ENCODE assay signal across 8 cellular contexts in the genomic region with DNA sequence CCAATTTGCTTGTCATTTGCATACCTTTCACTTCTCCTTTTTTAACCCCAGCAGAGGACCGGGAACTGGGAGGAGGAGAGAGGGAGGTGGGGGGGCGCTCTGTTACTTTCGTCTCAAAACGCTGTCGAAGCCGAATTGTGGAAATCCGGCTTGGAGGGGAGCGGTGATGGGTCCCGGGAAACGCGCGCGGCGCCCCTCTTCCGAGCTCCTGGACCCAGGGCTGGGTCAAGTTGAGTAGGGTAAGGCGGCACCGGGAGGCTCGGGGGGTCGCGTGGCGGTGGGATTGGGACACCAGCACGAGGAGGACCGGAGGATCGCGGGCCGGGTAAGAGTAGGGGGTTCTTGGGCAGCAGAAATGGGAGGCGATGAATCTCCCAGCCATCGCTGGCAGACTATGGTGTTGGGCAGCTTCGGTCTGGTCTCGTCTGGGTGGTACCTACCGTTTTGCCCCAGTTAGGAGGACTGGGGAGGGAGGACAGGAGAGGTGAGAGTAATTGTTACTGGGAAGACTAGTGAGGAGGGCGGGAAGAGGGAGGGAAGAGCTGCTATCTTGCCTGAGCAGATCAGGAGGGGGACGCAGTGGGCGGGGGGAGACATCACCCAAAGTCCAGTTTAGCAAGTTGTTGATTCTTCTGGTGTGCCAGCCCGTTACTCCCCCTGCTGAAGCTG. TPM values are rescaled to one million over a fixed set of nuclear protein-coding genes. Genes with fewer than 3 reads are reported as not detected.
DNase-seq lines count a peak whose midpoint lies in the region; ATAC-seq and TF ChIP-seq lines count a peak whose summit lies in the region.

No MANE protein-coding gene starts in this region.

- peak overlapping the region; percentile 86 for H3K4me3 Mint-ChIP-seq in CD8-positive, alpha-beta T cell

- CTCF ChIA-PET in CD8-positive, alpha-beta T cell (lab: Charles Lee) = no interaction called here
- CTCF ChIA-PET in GM10248 (lab: Yijun Ruan, JAX) = interaction anchor here (1.2 kb wide), 1 partner anchor 11 kb away, joined by 3 read pairs; no protein-coding TSS in a partner anchor

- intact Hi-C loops in CD8-positive, alpha-beta T cell (cut with DNase I, micrococcal nuclease) = loop anchor here in 1 of 2 experiments (5.0 to 10.0 kb wide), 2 partner anchors 134 to 317 kb away; no protein-coding TSS in a partner anchor

- H3K27me3 Mint-ChIP-seq in CD8-positive, alpha-beta T cell (ENCODE audit: low read depth) = peaks cover 75% of the 10 kb centered on the region

- H3K9me3 ChIP-seq in CD8-positive, alpha-beta T cell (ENCODE audit: low read length) = no peaks in the 10 kb centered on the region
- H3K9me3 ChIP-seq in adipocyte (ENCODE audit: control insufficient read depth, low read length) (no peaks in the 10 kb centered on the region), iPS-15b (ENCODE audit: control insufficient read depth, insufficient read depth, low read length) (no peaks in the 10 kb centered on the region)

- no peaks in the 10 kb centered on the region for H3K36me3 Mint-ChIP-seq in CD8-positive, alpha-beta T cell

- H3K27ac Mint-ChIP-seq in CD8-positive, alpha-beta T cell = no peak overlapping the region

- H3K27ac ChIP-seq in CD8-positive, alpha-beta T cell (ENCODE audit: low read depth, low read length) = no peak overlapping the region
- H3K27ac ChIP-seq in skin epidermis = peak overlapping the region in 6 of 21 experiments; percentile 5 to 80 (median 42)

- H3K9me3 Mint-ChIP-seq in CD8-positive, alpha-beta T cell = no peaks in the 10 kb centered on the region

- H3K4me3 ChIP-seq in CD8-positive, alpha-beta T cell (ENCODE audit: low read depth, low read length) = no peak overlapping the region
- peak overlapping the region; percentile 88 for H3K4me3 ChIP-seq in adipocyte (ENCODE audit: low read length)
- peak overlapping the region; percentile 64 for H3K4me3 ChIP-seq in iPS-15b (ENCODE audit: low read depth, low read length)
- peak overlapping the region; percentile 40 to 56 (median 43) for H3K4me3 ChIP-seq in skin epidermis

- peak overlapping the region; percentile 76 for H3K9ac ChIP-seq in adipocyte (ENCODE audit: low read length)
- H3K9ac ChIP-seq in iPS-15b (ENCODE audit: low read depth, low read length) = no peak overlapping the region

- H3K4me1 Mint-ChIP-seq in CD8-positive, alpha-beta T cell (ENCODE audit: low read depth) = peaks cover 37% of the 10 kb centered on the region

- TF ChIP-seq CTCF in CD8-positive, alpha-beta T cell (IDR thresholded peaks at IDR 0.05) = no peak
- TF ChIP-seq CTCF in GM10248 (IDR thresholded peaks at IDR 0.05; ENCODE audit: control extremely low read depth, extremely low read depth, low read depth, missing control alignments) = no peak

- DNase-seq in CD8-positive, alpha-beta T cell = no peak
- DNase-seq in HuH-7.5 (ENCODE audit: low spot score) (peak; percentile 22), adipocyte (ENCODE audit: low read depth) (peak; percentile 1), RKO (ENCODE audit: low spot score) (no peak), GM10248 (ENCODE audit: extremely low spot score) (no peak)

- POLR2A ChIA-PET in CD8-positive, alpha-beta T cell (lab: Charles Lee) = no interaction called here
- POLR2A ChIA-PET in GM10248 (lab: Yijun Ruan, JAX) = interaction anchor here (0.7 kb wide), 1 partner anchor 1342 kb away, joined by 7 read pairs; no protein-coding TSS in a partner anchor

- H3K36me3 ChIP-seq in CD8-positive, alpha-beta T cell (ENCODE audit: insufficient read depth, low read length) = no peaks in the 10 kb centered on the region
- no peaks in the 10 kb centered on the region for H3K36me3 ChIP-seq in adipocyte (ENCODE audit: control insufficient read depth, insufficient read depth, low read length, severe bottlenecking)
- no peaks in the 10 kb centered on the region for H3K36me3 ChIP-seq in iPS-15b (ENCODE audit: control insufficient read depth, insufficient read depth, low read length)

- ATAC-seq in CD8-positive, alpha-beta T cell = no peak
- ATAC-seq in HG03565 (IDR thresholded peaks at IDR 0.05; ENCODE audit: unreplicated experiment) = no peak

- H3K27me3 ChIP-seq in CD8-positive, alpha-beta T cell (ENCODE audit: insufficient read depth, low read length) = peaks cover 32% of the 10 kb centered on the region
- peaks cover 52% of the 10 kb centered on the region for H3K27me3 ChIP-seq in adipocyte (replicated peaks; ENCODE audit: control insufficient read depth, insufficient read depth, low read length)
- H3K27me3 ChIP-seq in iPS-15b (ENCODE audit: control insufficient read depth, insufficient read depth, low read length) = peaks cover 48% of the 10 kb centered on the region

- H3K4me1 ChIP-seq in CD8-positive, alpha-beta T cell (ENCODE audit: insufficient read depth, low read length) = peaks cover 21% of the 10 kb centered on the region
- peaks cover 10% of the 10 kb centered on the region for H3K4me1 ChIP-seq in adipocyte (ENCODE audit: control insufficient read depth, insufficient read depth, low read length)
- peaks cover 18% of the 10 kb centered on the region for H3K4me1 ChIP-seq in iPS-15b (ENCODE audit: control insufficient read depth, insufficient read depth, low read length)

RNA-seq across cellular contexts. Expression of a gene that starts 1.4 kb away (rescaled TPM):
- not detected for total RNA-seq in CD8-positive, alpha-beta T cell

Comparison
In these comparisons a context has a peak if more than half of its experiments do, and no peak if none do; other contexts are left out.
1. DNase-seq: peak in HuH-7.5 (single experiment) and adipocyte (single experiment); none in CD8-positive, alpha-beta T cell (0 of 7), RKO (single experiment) and GM10248 (single experiment).